ENCODE assay signal across 9 cellular contexts in the genomic region with DNA sequence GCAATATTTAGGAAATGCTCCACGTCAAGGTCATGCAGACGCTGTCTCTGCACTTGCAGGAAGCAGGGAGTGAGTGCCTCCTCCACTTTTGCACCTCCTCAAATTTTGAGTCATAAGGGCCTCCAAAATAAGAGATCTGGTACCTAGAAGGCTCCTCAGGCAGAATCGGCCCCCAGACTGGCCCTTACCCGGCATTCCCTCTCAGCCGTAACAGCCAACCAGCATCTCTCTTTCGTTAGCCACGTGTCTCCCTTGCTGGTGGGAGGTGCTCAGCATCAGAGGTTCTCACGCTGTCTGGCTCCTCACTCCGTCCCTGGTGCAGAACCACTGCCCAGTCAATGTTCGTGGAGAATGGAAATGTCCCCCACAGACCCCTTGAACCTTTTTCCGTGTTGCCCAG.
"Had no signal": no experiment of that assay in that cellular context is flagged by ENCODE, and none has a peak within 500 bp of the region (broad histone marks: within the 10 kb centered on the region; RNA-seq: fewer than 3 reads in every experiment).

No MANE protein-coding gene starts in this region.

- H3K9ac ChIP-seq: GM23248, KMS-11 had no signal

- H3K36me3 ChIP-seq: HAP-1 had no signal

- ATAC-seq: HCT116 had no signal

- FAIRE-seq: HTR-8/SVneo had no signal

- H3K27ac ChIP-seq: GM23248, KMS-11 had no signal

- H3K9me3 ChIP-seq: HAP-1 had no signal

- DNase-seq: GM23248, GOT3, H7, HFFc6, KBM-7 had no signal

- H3K4me1 ChIP-seq: HAP-1 had no signal

- H2AFZ ChIP-seq: GM23248 had no signal

- H3K4me3 ChIP-seq: GM23248, HAP-1 had no signal

- H3K4me2 ChIP-seq: KMS-11 had no signal
